Comparison of ENCODE assay signal across 1 cellular context in the genomic region with DNA sequence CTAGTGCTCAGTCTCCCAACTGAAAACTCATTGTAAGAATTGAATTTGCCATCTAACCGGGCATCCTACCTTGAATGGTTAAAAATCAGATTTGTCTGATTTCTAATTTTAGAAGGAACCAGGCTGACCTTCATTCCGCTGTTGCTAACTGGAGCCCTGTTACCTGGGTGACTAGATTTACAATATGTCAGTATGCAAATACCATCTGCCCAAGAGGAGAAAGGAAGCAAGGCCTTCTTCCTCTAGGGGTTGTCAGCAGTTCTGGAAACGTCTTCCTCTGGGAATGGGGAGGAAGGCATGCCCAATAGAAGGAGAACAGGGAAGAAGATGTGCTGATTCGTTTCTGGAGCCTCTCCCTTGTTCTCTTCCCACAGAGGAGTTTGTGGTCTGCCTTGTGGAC.
TF ChIP-seq lines count a peak whose summit lies in the region.

No MANE protein-coding gene starts in this region.

TF ChIP-seq in IMR-90, 13 proteins besides CTCF, POLR2A, EP300 and RAD21 (continued from another document):
- TF ChIP-seq ELK1 (IDR thresholded peaks at IDR 0.05; ENCODE audit: borderline replicate concordance, low read depth, low read length), result no peak
